Comparison of ENCODE assay signal across 10 cellular contexts in the genomic region with DNA sequence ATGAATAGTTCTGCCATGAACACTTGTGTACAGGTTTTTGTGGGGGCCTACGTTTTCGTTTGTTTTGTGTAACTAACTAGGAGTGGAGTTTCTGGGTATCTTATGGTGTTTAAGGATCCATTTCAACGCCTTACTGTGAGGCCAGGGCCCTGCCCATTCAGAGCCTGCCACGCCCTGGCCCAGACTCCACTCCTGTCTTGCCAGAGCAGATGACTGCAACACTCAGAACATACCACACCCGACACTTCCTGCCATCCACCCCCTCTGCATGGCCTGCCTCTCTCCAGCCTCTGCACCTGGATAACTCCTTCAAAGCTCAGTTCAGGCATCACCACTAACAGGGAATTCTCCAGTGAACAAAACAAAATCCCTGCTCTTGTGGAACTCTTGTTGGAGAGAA. TPM values are rescaled to one million over a fixed set of nuclear protein-coding genes. Genes with fewer than 3 reads are reported as not detected.
DNase-seq lines count a peak whose midpoint lies in the region; ATAC-seq, FAIRE-seq and TF ChIP-seq lines count a peak whose summit lies in the region.
"Had no signal": no experiment of that assay in that cellular context is flagged by ENCODE, and none has a peak within 500 bp of the region (broad histone marks: within the 10 kb centered on the region; RNA-seq: fewer than 3 reads in every experiment).

No MANE protein-coding gene starts in this region.

- H3K9me3 ChIP-seq in keratinocyte (ENCODE audit: control insufficient read depth, low read depth, low read length), result no peaks in the 10 kb centered on the region

- peak; percentile 96 for FAIRE-seq in keratinocyte (lab: Jason Lieb, UNC)

- no peaks in the 10 kb centered on the region for H3K79me2 ChIP-seq in keratinocyte (ENCODE audit: control insufficient read depth, insufficient read depth, low read length)

- no peaks in the 10 kb centered on the region for H3K9me1 ChIP-seq in keratinocyte (ENCODE audit: control insufficient read depth, extremely low read depth, insufficient read depth, low read length)

- H3K9ac ChIP-seq in keratinocyte (ENCODE audit: control insufficient read depth, extremely low read depth, insufficient read depth, low read length), result no peak overlapping the region

- DNase-seq in GM12865 (ENCODE audit: low read depth) (peak; percentile 66), keratinocyte (ENCODE audit: low read depth, low spot score) (peak; percentile 40), dorsolateral prefrontal cortex (no peak), NCI-H1417 treated with DMSO at 0.1 percent for 48 hours (lab: John Stamatoyannopoulos, UW) (no peak), SHP77 (lab: John Stamatoyannopoulos, UW) (no peak)
- DNase-seq in activated CD4-positive, alpha-beta T cell treated with anti-CD3 and anti-CD28 coated beads for 48 hours, result peak; percentile 50
- DNase-seq: effector CD4-positive, alpha-beta T cell; NCI-H1930 had no signal

- H3K27me3 ChIP-seq in keratinocyte (ENCODE audit: control insufficient read depth, extremely low read depth, insufficient read depth, low read length), result peaks cover 2% of the 10 kb centered on the region
- no peaks in the 10 kb centered on the region for H3K27me3 ChIP-seq in dorsolateral prefrontal cortex

- peaks cover 17% of the 10 kb centered on the region for H3K4me1 ChIP-seq in keratinocyte (ENCODE audit: control insufficient read depth, extremely low read depth, insufficient read depth, low read length)

- peak; percentile 60 for ATAC-seq in HG02885 (IDR thresholded peaks at IDR 0.05; ENCODE audit: poor library complexity, unreplicated experiment)
- no peak for ATAC-seq in GM21737 (IDR thresholded peaks at IDR 0.05; ENCODE audit: unreplicated experiment)

- H2AFZ ChIP-seq in keratinocyte (ENCODE audit: control insufficient read depth, low read length), result no peak overlapping the region

- H3K36me3 ChIP-seq in keratinocyte (ENCODE audit: control insufficient read depth in 2 of 2, extremely low read depth in 1 of 2, insufficient read depth in 2 of 2, low read length in 2 of 2), result no peaks in the 10 kb centered on the region

- TF ChIP-seq CTCF in GM12865 (IDR thresholded peaks at IDR 0.05; ENCODE audit: insufficient read depth, low read depth, low read length, missing control alignments), result no peak
- TF ChIP-seq CTCF in keratinocyte (optimal IDR thresholded peaks at IDR 0.05 in 1 of 3, IDR thresholded peaks at IDR 0.05 in 1 of 3, conservative IDR thresholded peaks at IDR 0.05 in 1 of 3; ENCODE audit: extremely low read depth in 1 of 3, insufficient read depth in 2 of 3, low read length in 3 of 3), result no peak
- no peak for TF ChIP-seq CTCF in dorsolateral prefrontal cortex (IDR thresholded peaks at IDR 0.05 in 54 of 56, conservative IDR thresholded peaks at IDR 0.05 in 2 of 56; ENCODE audit: low read depth in 1 of 56, partially characterized antibody in 56 of 56)

- H4K20me1 ChIP-seq in keratinocyte (ENCODE audit: control insufficient read depth, extremely low read depth, insufficient read depth, low read length), result no peaks in the 10 kb centered on the region

- intact Hi-C loops in dorsolateral prefrontal cortex (cut with DNase I), result no loop called here

- H3K27ac ChIP-seq in keratinocyte (ENCODE audit: control insufficient read depth, insufficient read depth, low read length) (no peak overlapping the region), dorsolateral prefrontal cortex (no peak overlapping the region)

- H3K4me3 ChIP-seq in GM12865 (ENCODE audit: low read depth, low read length), result no peak overlapping the region
- H3K4me3 ChIP-seq in keratinocyte (ENCODE audit: control insufficient read depth in 2 of 3, extremely low read depth in 1 of 3, insufficient read depth in 2 of 3, low read depth in 1 of 3, low read length in 3 of 3), result no peak overlapping the region
- H3K4me3 ChIP-seq in dorsolateral prefrontal cortex, result no peak overlapping the region

- dilution Hi-C loops in keratinocyte (cut with MboI; ENCODE audit: extremely low pct_ligation_motif_present, low sequenced_read_pairs), result no loop called here

- no peak overlapping the region for H3K4me2 ChIP-seq in keratinocyte (ENCODE audit: control insufficient read depth, extremely low read depth, insufficient read depth, low read depth, low read length)

RNA-seq across cellular contexts. Expression of gene RGCC, which starts 43.2 kb away (rescaled TPM):
- polyA plus RNA-seq in keratinocyte, result 0.56 to 2.3 TPM (median 1.5 TPM) in 3 replicates
- polyA plus RNA-seq in keratinocyte (2011; ENCODE audit: low read depth), result 1.4 TPM
- polyA plus RNA-seq in keratinocyte (2011; cell fraction: cytosol; rRNA removed), result 0.95 and 1.2 TPM in 2 replicates
- 0.59 and 0.76 TPM in 2 replicates for polyA plus RNA-seq in keratinocyte (2011; cell fraction: nucleus; rRNA removed)
- polyA plus RNA-seq in keratinocyte (2012; ENCODE audit: low replicate concordance), result 0.32 and 0.83 TPM in 2 replicates
- polyA minus RNA-seq in keratinocyte, result 0.43 TPM in 1 of 3 replicates, not detected in the others
- not detected for polyA minus RNA-seq in keratinocyte (2011; cell fraction: cytosol; rRNA and poly(A)+ RNA removed)
- polyA minus RNA-seq in keratinocyte (2011; cell fraction: nucleus; rRNA and poly(A)+ RNA removed), result not detected in 2 replicates
- 100 to 1,000 TPM in 88 of 120 experiments, 10 to 100 TPM in 32; 33.3 to 301 (median 127) TPM for total RNA-seq in dorsolateral prefrontal cortex

Comparison
In these comparisons a context has a peak if more than half of its experiments do, and no peak if none do; other contexts are left out.
1. DNase-seq: peak in GM12865 (single experiment), activated CD4-positive, alpha-beta T cell treated with anti-CD3 and anti-CD28 coated beads for 48 hours (single experiment) and keratinocyte (single experiment); none in dorsolateral prefrontal cortex (0 of 10), NCI-H1417 treated with DMSO at 0.1 percent for 48 hours (single experiment) and SHP77 (0 of 2).